Comparison of ENCODE assay signal across 10 cellular contexts in the genomic region with DNA sequence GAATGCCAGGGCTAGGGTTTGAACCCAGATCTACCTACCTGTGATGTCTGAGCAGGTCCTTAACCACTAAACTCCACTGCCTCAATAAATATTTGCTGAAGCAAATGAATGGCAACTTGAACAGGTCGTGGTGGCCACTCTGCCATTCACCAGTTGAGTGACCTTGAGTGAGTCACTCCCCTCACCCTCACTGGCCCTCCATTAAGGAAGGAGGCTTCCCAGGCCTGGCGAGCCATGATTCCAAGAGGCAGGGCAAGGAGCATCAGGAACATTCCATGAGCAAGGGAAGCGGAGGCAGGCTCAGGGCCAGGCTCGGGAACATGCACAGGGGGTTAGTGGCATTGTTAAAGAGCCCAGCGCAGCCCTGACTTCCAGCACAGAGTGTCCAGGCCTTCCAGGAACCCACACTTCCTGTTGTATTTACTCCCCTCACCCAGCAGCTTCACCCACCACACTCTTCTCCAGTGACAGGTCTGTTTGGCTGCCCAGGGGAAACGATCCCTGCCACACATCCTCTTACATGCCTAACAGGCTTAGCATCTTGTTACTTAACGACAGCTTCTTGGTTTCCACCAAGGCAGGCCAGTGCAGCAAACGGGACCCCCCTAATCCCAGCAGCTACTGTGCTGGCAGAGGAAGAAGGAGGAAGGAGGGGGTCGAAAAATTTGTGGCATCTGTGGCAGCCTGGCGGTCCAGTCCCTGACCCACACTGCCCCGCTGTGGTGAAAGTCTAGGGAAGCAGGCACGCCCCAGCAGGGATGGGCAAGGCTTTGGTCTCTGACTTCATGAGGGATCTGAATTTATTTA. TPM values are rescaled to one million over a fixed set of nuclear protein-coding genes. Genes with fewer than 3 reads are reported as not detected.
DNase-seq lines count a peak whose midpoint lies in the region; ATAC-seq lines count a peak whose summit lies in the region.
"Had no signal": no experiment of that assay in that cellular context is flagged by ENCODE, and none has a peak within 500 bp of the region (broad histone marks: within the 10 kb centered on the region; RNA-seq: fewer than 3 reads in every experiment).

No MANE protein-coding gene starts in this region.

- peak; percentile 39 to 64 for ATAC-seq in activated naive CD4-positive, alpha-beta T cell treated with anti-CD3 and anti-CD28 coated beads, Interleukin-2, amount 50 U/mL, for 72 hours
- no peak for ATAC-seq in HG03378 (IDR thresholded peaks at IDR 0.05; ENCODE audit: unreplicated experiment)
- ATAC-seq in HG02678 (IDR thresholded peaks at IDR 0.05; ENCODE audit: unreplicated experiment): no peak

- intact Hi-C loops in cardiac septum (cut with DNase I): loop anchor here (5.0 kb wide), 1 partner anchor 448 kb away; no protein-coding TSS in a partner anchor

- no peaks in the 10 kb centered on the region for H3K36me3 Mint-ChIP-seq in activated naive CD4-positive, alpha-beta T cell treated with anti-CD3 and anti-CD28 coated beads, Interleukin-2, amount 50 U/mL, for 72 hours
- H3K36me3 Mint-ChIP-seq: CD4-positive, CD25-positive, alpha-beta regulatory T cell had no signal

- no peak overlapping the region for H3K27ac Mint-ChIP-seq in activated naive CD4-positive, alpha-beta T cell treated with anti-CD3 and anti-CD28 coated beads, Interleukin-2, amount 50 U/mL, for 72 hours
- H3K27ac Mint-ChIP-seq: activated B cell treated with CpG ODN at 0.5 μM for 24 hours; CD4-positive, CD25-positive, alpha-beta regulatory T cell had no signal

- DNase-seq in NCI-H2227 (lab: John Stamatoyannopoulos, UW; ENCODE audit: unreplicated experiment) (peak; percentile 37), NCI-H2227 treated with DMSO at 0.1 percent for 48 hours (lab: John Stamatoyannopoulos, UW) (no peak), MV-4-11 (lab: John Stamatoyannopoulos, UW) (peak; percentile 25), cardiac septum (ENCODE audit: low spot score) (peak; percentile 74), retina (peak; percentile 60)
- peak in 1 of 2 donors; percentile 30 for DNase-seq in activated naive CD4-positive, alpha-beta T cell treated with anti-CD3 and anti-CD28 coated beads, Interleukin-2, amount 50 U/mL, for 72 hours (ENCODE audit: low spot score in 2 of 2)
- DNase-seq: activated B cell treated with CpG ODN at 0.5 μM for 24 hours; CD4-positive, CD25-positive, alpha-beta regulatory T cell had no signal

- H3K9me3 Mint-ChIP-seq in activated naive CD4-positive, alpha-beta T cell treated with anti-CD3 and anti-CD28 coated beads, Interleukin-2, amount 50 U/mL, for 72 hours: no peaks in the 10 kb centered on the region
- H3K9me3 Mint-ChIP-seq: activated B cell treated with CpG ODN at 0.5 μM for 24 hours had no signal

RNA-seq across cellular contexts. Expression of gene TTC1, which starts 43.7 kb away (rescaled TPM):
- total RNA-seq in activated naive CD4-positive, alpha-beta T cell treated with anti-CD3 and anti-CD28 coated beads, Interleukin-2, amount 50 U/mL, for 72 hours: 10 to 100 TPM; 42.8 to 54.8 TPM
- total RNA-seq in cardiac septum: 67.7 TPM

RNA-seq across cellular contexts. Expression of gene ADRA1B, which starts 49.0 kb away (rescaled TPM):
- total RNA-seq in activated naive CD4-positive, alpha-beta T cell treated with anti-CD3 and anti-CD28 coated beads, Interleukin-2, amount 50 U/mL, for 72 hours: not detected
- total RNA-seq in cardiac septum: 4.9 TPM
- total RNA-seq: CD4-positive, CD25-positive, alpha-beta regulatory T cell had no signal

Comparison
In these comparisons a context has a peak if more than half of its experiments do, and no peak if none do; other contexts are left out.
1. ATAC-seq: peak in activated naive CD4-positive, alpha-beta T cell treated with anti-CD3 and anti-CD28 coated beads, Interleukin-2, amount 50 U/mL, for 72 hours (2 of 2); none in HG03378 (single experiment) and HG02678 (single experiment).